In the genomic region with DNA sequence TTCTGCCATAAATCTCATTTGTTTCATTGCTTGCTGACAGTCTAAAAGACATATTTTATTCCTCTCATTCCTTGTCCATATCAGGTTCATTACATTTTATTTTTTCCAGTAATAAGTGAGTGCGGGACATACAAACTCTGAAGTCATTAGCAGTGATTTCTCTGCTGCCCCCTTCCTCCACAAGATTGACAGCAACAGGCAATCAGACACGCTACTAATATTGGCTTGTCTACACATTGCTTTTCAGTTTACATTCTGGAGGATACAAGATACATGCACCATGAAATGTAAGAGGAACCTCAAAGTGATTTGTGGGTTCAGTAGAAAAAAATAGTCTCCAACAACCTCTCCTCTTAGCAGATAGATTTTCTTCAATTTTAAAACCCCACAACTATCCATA, we compare ENCODE assay signal across 8 cellular contexts.
"Had no signal": no experiment of that assay in that cellular context is flagged by ENCODE, and none has a peak within 500 bp of the region (broad histone marks: within the 10 kb centered on the region; RNA-seq: fewer than 3 reads in every experiment).

No MANE protein-coding gene starts in this region.

- H3K27ac Mint-ChIP-seq: H9 had no signal

- H3K4me3 ChIP-seq: GM23248 had no signal

- H3K9ac ChIP-seq: GM23248 had no signal

- ATAC-seq: HepG2 had no signal

- H2AFZ ChIP-seq: GM23248 had no signal

- H3K4me3 Mint-ChIP-seq: H9, IgD-negative memory B cell had no signal

- H3K27me3 Mint-ChIP-seq: IgD-negative memory B cell had no signal

- FAIRE-seq: H54, HepG2 had no signal

- H3K4me1 Mint-ChIP-seq: H9, IgD-negative memory B cell had no signal

- H3K27ac ChIP-seq: GM23248, HL-60 had no signal

- DNase-seq: GM23248, GOT3, H9, HCEC 1CT had no signal
